ENCODE assay signal across 8 cellular contexts in genomic region chr1:246497331-246497915, GRCh38. TPM values are rescaled to one million over a fixed set of nuclear protein-coding genes. Genes with fewer than 3 reads are reported as not detected.
DNase-seq lines count a peak whose midpoint lies in the region; ATAC-seq and TF ChIP-seq lines count a peak whose summit lies in the region.

No MANE protein-coding gene starts in this region.

- no peaks in the 10 kb centered on the region for H3K9me2 ChIP-seq in Karpas-422 (replicated peaks; ENCODE audit: insufficient read depth, low read length)
- no peaks in the 10 kb centered on the region for H3K9me2 ChIP-seq in PC-9 (ENCODE audit: insufficient read depth)

- CTCF ChIA-PET in PC-9 (lab: Charles Lee), result interaction anchor here (0.6 to 1.2 kb wide), 3 partner anchors 10 to 227 kb away, joined by 3 to 4 read pairs (median 3); partner anchors contain the start of genes SCCPDH and SMYD3

- intact Hi-C loops in PC-9 (cut with micrococcal nuclease; ENCODE audit: unreplicated experiment), result loop anchor here (1.0 to 2.0 kb wide), 3 partner anchors 191 to 257 kb away; no protein-coding TSS in a partner anchor

- H2AFZ ChIP-seq in Karpas-422 (ENCODE audit: low read length), result no peak overlapping the region
- no peak overlapping the region for H2AFZ ChIP-seq in PC-9

- H3K4me2 ChIP-seq in Karpas-422 (ENCODE audit: low read depth, low read length, poor library complexity, severe bottlenecking) (no peak overlapping the region), PC-9 (no peak overlapping the region)

- no peaks in the 10 kb centered on the region for H3K27me3 ChIP-seq in Karpas-422 (ENCODE audit: low read length)
- no peaks in the 10 kb centered on the region for H3K27me3 ChIP-seq in PC-9 (ENCODE audit: insufficient read depth, low read depth)

- peak; percentile 80 for ATAC-seq in GM19372 (IDR thresholded peaks at IDR 0.05; ENCODE audit: low read depth, unreplicated experiment)
- ATAC-seq in HG02763 (IDR thresholded peaks at IDR 0.05; ENCODE audit: unreplicated experiment), result no peak
- no peak for ATAC-seq in HG02840 (IDR thresholded peaks at IDR 0.05; ENCODE audit: low FRiP score, unreplicated experiment)

- H3K9me3 ChIP-seq in Karpas-422 (ENCODE audit: low read length) (no peaks in the 10 kb centered on the region), PC-9 (ENCODE audit: insufficient read depth, low read depth) (no peaks in the 10 kb centered on the region)

- H3K36me3 ChIP-seq in Karpas-422 (ENCODE audit: insufficient read depth, low read length) (0 out of 2 replicates have a peak, but pooled peaks cover 4% of the 10 kb centered on the region), PC-9 (ENCODE audit: low read depth) (no peaks in the 10 kb centered on the region)

- TF ChIP-seq CTCF in PC-9 (conservative IDR thresholded peaks at IDR 0.05) (peak; percentile 82), coronary artery (IDR thresholded peaks at IDR 0.05) (peak; percentile 57)

- H3K79me2 ChIP-seq in Karpas-422 (ENCODE audit: low read length) (peaks cover 79% of the 10 kb centered on the region), PC-9 (ENCODE audit: low read depth) (peaks cover 13% of the 10 kb centered on the region; the same call in 1 of the 2 replicates)

- DNase-seq in DMS153 (lab: John Stamatoyannopoulos, UW) (peak; percentile 58), Karpas-422 (peak; percentile 93), PC-9 (peak in 1 of 2 experiments; percentile 53), coronary artery (ENCODE audit: low spot score) (no peak), midbrain (lab: John Stamatoyannopoulos, UW) (peak; percentile 76)

- no peak overlapping the region for H3K9ac ChIP-seq in Karpas-422 (ENCODE audit: low read length)

- H3K4me3 ChIP-seq in Karpas-422 (ENCODE audit: low read length), result no peak overlapping the region
- no peak overlapping the region for H3K4me3 ChIP-seq in PC-9
- no peak overlapping the region for H3K4me3 ChIP-seq in coronary artery

- peak overlapping the region; percentile 44 for H3K27ac ChIP-seq in Karpas-422 (ENCODE audit: low read length)
- H3K27ac ChIP-seq in PC-9, result no peak overlapping the region
- no peak overlapping the region for H3K27ac ChIP-seq in coronary artery

- POLR2A ChIA-PET in PC-9 (lab: Charles Lee; ENCODE audit: unreplicated experiment), result no interaction called here

- H4K20me1 ChIP-seq in Karpas-422 (ENCODE audit: insufficient read depth, low read depth, low read length) (peaks cover 8% of the 10 kb centered on the region; the same call in 1 of the 2 replicates), PC-9 (ENCODE audit: insufficient read depth) (no peaks in the 10 kb centered on the region)

- H3F3A ChIP-seq in PC-9 (ENCODE audit: insufficient read depth, low read depth), result peaks cover 5% of the 10 kb centered on the region; the same call in 1 of the 2 replicates

- BruUV-seq in PC-9 (replicated peaks; lab: Mats Ljungman, UMichigan), result no TSS peak

- H3K4me1 ChIP-seq in Karpas-422 (ENCODE audit: low read length) (peaks cover 12% of the 10 kb centered on the region), PC-9 (replicated peaks; ENCODE audit: insufficient read depth) (peaks cover 3% of the 10 kb centered on the region)

RNA-seq across cellular contexts. Expression of gene SMYD3, which starts 9.7 kb away (rescaled TPM):
- total RNA-seq in Karpas-422 (2014; rRNA removed; shearing (Covaris generic); ENCODE audit: low replicate concordance), result 67.1 and 88.8 TPM in 2 replicates
- total RNA-seq in PC-9 (2021), result 28.2 and 29.6 TPM in 2 replicates
